Comparison of ENCODE assay signal across 1 cellular context in genomic region chr19:15109768-15110417, GRCh38.
TF ChIP-seq lines count a peak whose summit lies in the region.

No MANE protein-coding gene starts in this region.

TF ChIP-seq in HepG2, 621 proteins besides CTCF, POLR2A, EP300 and RAD21:
- TF ChIP-seq CEBPZ (IDR thresholded peaks at IDR 0.05; ENCODE audit: low read length) (no peak), RBFOX2 (IDR thresholded peaks at IDR 0.05; ENCODE audit: low read depth, low read length) (peak; percentile 58), SMARCE1 (IDR thresholded peaks at IDR 0.05; ENCODE audit: borderline replicate concordance) (no peak)
TF ChIP-seq in HepG2: peak in this region for 1.
